Comparison of ENCODE assay signal across 11 cellular contexts in genomic region chr18:29164993-29165599, GRCh38.
A peak's percentile ranks its signal among the peaks of the same experiment; 100 is the strongest.
DNase-seq lines count a peak whose midpoint lies in the region; ATAC-seq, FAIRE-seq and TF ChIP-seq lines count a peak whose summit lies in the region.
"Had no signal": no experiment of that assay in that cellular context is flagged by ENCODE, and none has a peak within 500 bp of the region (broad histone marks: within the 10 kb centered on the region; RNA-seq: fewer than 3 reads in every experiment).

No MANE protein-coding gene starts in this region.

- H3K27ac ChIP-seq in fibroblast of lung (ENCODE audit: insufficient read depth, low read length) (peak overlapping the region; percentile 94), rectal smooth muscle tissue (ENCODE audit: low read depth, low read length) (peak overlapping the region; percentile 60), Karpas-422 (ENCODE audit: low read length) (no peak overlapping the region)

- ATAC-seq in activated CD4-positive, alpha-beta T cell treated with anti-CD3 and anti-CD28 coated beads for 36 hours, result no peak
- ATAC-seq in GM18505 (IDR thresholded peaks at IDR 0.05; ENCODE audit: unreplicated experiment), result no peak

- no peak for TF ChIP-seq CTCF in fibroblast of lung (conservative IDR thresholded peaks at IDR 0.05 in 1 of 2, IDR thresholded peaks at IDR 0.05 in 1 of 2; ENCODE audit: low read depth in 1 of 2, low read length in 2 of 2)

- DNase-seq in Caki2 (ENCODE audit: low read depth) (peak; percentile 50), RCC 7860 (ENCODE audit: low spot score) (peak; percentile 95), fibroblast of lung (ENCODE audit: low read depth in 2 of 2) (peak; percentile 77 to 96), Karpas-422 (no peak), C1 segment of cervical spinal cord (lab: John Stamatoyannopoulos, UW) (no peak)
- DNase-seq in activated CD4-positive, alpha-beta T cell treated with anti-CD3 and anti-CD28 coated beads for 36 hours, result no peak
- DNase-seq: activated CD4-positive, CD25-positive, alpha-beta regulatory T cell treated with anti-CD3 and anti-CD28 coated beads, Interleukin-2, amount 50 U/mL, for 72 hours; activated naive CD8-positive, alpha-beta T cell treated with anti-CD3 and anti-CD28 coated beads for 36 hours; DMS79 had no signal

- H3K27me3 ChIP-seq in fibroblast of lung (ENCODE audit: control insufficient read depth, insufficient read depth, low read length) (no peaks in the 10 kb centered on the region), rectal smooth muscle tissue (ENCODE audit: control insufficient read depth, insufficient read depth, low read length) (no peaks in the 10 kb centered on the region), Karpas-422 (ENCODE audit: low read length) (no peaks in the 10 kb centered on the region)

- no peak overlapping the region for H3K4me3 Mint-ChIP-seq in activated CD4-positive, alpha-beta T cell treated with anti-CD3 and anti-CD28 coated beads for 36 hours
- H3K4me3 Mint-ChIP-seq: activated naive CD8-positive, alpha-beta T cell treated with anti-CD3 and anti-CD28 coated beads for 36 hours had no signal

- H3K9me2 ChIP-seq in Karpas-422 (replicated peaks; ENCODE audit: insufficient read depth, low read length), result no peaks in the 10 kb centered on the region

- no peaks in the 10 kb centered on the region for H3K79me2 ChIP-seq in fibroblast of lung (ENCODE audit: control insufficient read depth, insufficient read depth, low read length)
- no peaks in the 10 kb centered on the region for H3K79me2 ChIP-seq in Karpas-422 (ENCODE audit: low read length)

- FAIRE-seq in RCC 7860 (lab: Jason Lieb, UNC), result peak; percentile 97

- H3K36me3 ChIP-seq in fibroblast of lung (ENCODE audit: control insufficient read depth, insufficient read depth, low read length) (no peaks in the 10 kb centered on the region), rectal smooth muscle tissue (ENCODE audit: control insufficient read depth, insufficient read depth, low read length) (no peaks in the 10 kb centered on the region), Karpas-422 (ENCODE audit: insufficient read depth, low read length) (no peaks in the 10 kb centered on the region)

- no peak for TF ChIP-seq POLR2A in GM18505 (IDR thresholded peaks at IDR 0.05; ENCODE audit: borderline replicate concordance, extremely low read depth, insufficient read depth, insufficient read length)

- H3K4me2 ChIP-seq in fibroblast of lung (ENCODE audit: extremely low read depth, insufficient read depth, low read length) (peak overlapping the region; percentile 46), Karpas-422 (ENCODE audit: low read depth, low read length, poor library complexity, severe bottlenecking) (no peak overlapping the region)

- H4K20me1 ChIP-seq in fibroblast of lung (ENCODE audit: control insufficient read depth, extremely low read depth, insufficient read depth, low read length) (no peaks in the 10 kb centered on the region), Karpas-422 (ENCODE audit: insufficient read depth, low read depth, low read length) (no peaks in the 10 kb centered on the region)

- no peaks in the 10 kb centered on the region for H3K4me1 Mint-ChIP-seq in activated CD4-positive, alpha-beta T cell treated with anti-CD3 and anti-CD28 coated beads for 36 hours
- H3K4me1 Mint-ChIP-seq: activated naive CD8-positive, alpha-beta T cell treated with anti-CD3 and anti-CD28 coated beads for 36 hours had no signal

- no peak overlapping the region for H3K27ac Mint-ChIP-seq in activated CD4-positive, alpha-beta T cell treated with anti-CD3 and anti-CD28 coated beads for 36 hours
- H3K27ac Mint-ChIP-seq: activated naive CD8-positive, alpha-beta T cell treated with anti-CD3 and anti-CD28 coated beads for 36 hours had no signal

- no peaks in the 10 kb centered on the region for H3K27me3 Mint-ChIP-seq in activated CD4-positive, alpha-beta T cell treated with anti-CD3 and anti-CD28 coated beads for 36 hours
- H3K27me3 Mint-ChIP-seq: activated naive CD8-positive, alpha-beta T cell treated with anti-CD3 and anti-CD28 coated beads for 36 hours had no signal

- H3K9me3 ChIP-seq in fibroblast of lung (ENCODE audit: control insufficient read depth, insufficient read depth, low read depth, low read length) (no peaks in the 10 kb centered on the region), Karpas-422 (ENCODE audit: low read length) (peaks cover 23% of the 10 kb centered on the region)

- no peak overlapping the region for H2AFZ ChIP-seq in fibroblast of lung (ENCODE audit: low read length)
- H2AFZ ChIP-seq in Karpas-422 (ENCODE audit: low read length), result no peak overlapping the region

- CTCF ChIA-PET in activated CD4-positive, alpha-beta T cell treated with anti-CD3 and anti-CD28 coated beads for 36 hours (lab: Charles Lee), result interaction anchor here (0.6 kb wide), 1 partner anchor 545 kb away, joined by 3 read pairs; no protein-coding TSS in a partner anchor

- POLR2A ChIA-PET in activated CD4-positive, alpha-beta T cell treated with anti-CD3 and anti-CD28 coated beads for 36 hours (lab: Charles Lee), result no interaction called here

- intact Hi-C loops in activated CD4-positive, alpha-beta T cell treated with anti-CD3 and anti-CD28 coated beads for 36 hours (cut with DNase I, micrococcal nuclease), result no loop called here

- H3K4me3 ChIP-seq in fibroblast of lung (replicated peaks in 1 of 4; ENCODE audit: control extremely low read depth in 1 of 4, insufficient read depth in 1 of 4, low read depth in 3 of 4, low read length in 4 of 4) (no peak overlapping the region), rectal smooth muscle tissue (ENCODE audit: low read length) (no peak overlapping the region), Karpas-422 (ENCODE audit: low read length) (no peak overlapping the region)

- H3K4me1 ChIP-seq in fibroblast of lung (ENCODE audit: control insufficient read depth, extremely low read depth, insufficient read depth, low read length) (peaks cover 17% of the 10 kb centered on the region), rectal smooth muscle tissue (ENCODE audit: control insufficient read depth, insufficient read depth, low read length) (peaks cover 17% of the 10 kb centered on the region), Karpas-422 (ENCODE audit: low read length) (no peaks in the 10 kb centered on the region)

- in situ Hi-C loops in Caki2 (cut with HindIII; ENCODE audit: low pct_unique_long_range_greater_than_20kb, low sequenced_read_pairs), result no loop called here

- H3K9me3 Mint-ChIP-seq in activated CD4-positive, alpha-beta T cell treated with anti-CD3 and anti-CD28 coated beads for 36 hours (ENCODE audit: low read depth), result peaks cover 14% of the 10 kb centered on the region

- H3K9ac ChIP-seq in fibroblast of lung (ENCODE audit: insufficient read depth, low read length) (peak overlapping the region; percentile 24), rectal smooth muscle tissue (ENCODE audit: low read length) (no peak overlapping the region), Karpas-422 (ENCODE audit: low read length) (no peak overlapping the region)

- H3K36me3 Mint-ChIP-seq in activated CD4-positive, alpha-beta T cell treated with anti-CD3 and anti-CD28 coated beads for 36 hours (ENCODE audit: low read depth), result no peaks in the 10 kb centered on the region
- H3K36me3 Mint-ChIP-seq: activated naive CD8-positive, alpha-beta T cell treated with anti-CD3 and anti-CD28 coated beads for 36 hours had no signal

Comparison
In these comparisons a context has a peak if more than half of its experiments do, and no peak if none do; other contexts are left out.
1. DNase-seq: peak in Caki2 (single experiment), RCC 7860 (single experiment) and fibroblast of lung (2 of 2); none in Karpas-422 (single experiment), activated CD4-positive, alpha-beta T cell treated with anti-CD3 and anti-CD28 coated beads for 36 hours (single experiment) and C1 segment of cervical spinal cord (0 of 14).